In the genomic region with DNA sequence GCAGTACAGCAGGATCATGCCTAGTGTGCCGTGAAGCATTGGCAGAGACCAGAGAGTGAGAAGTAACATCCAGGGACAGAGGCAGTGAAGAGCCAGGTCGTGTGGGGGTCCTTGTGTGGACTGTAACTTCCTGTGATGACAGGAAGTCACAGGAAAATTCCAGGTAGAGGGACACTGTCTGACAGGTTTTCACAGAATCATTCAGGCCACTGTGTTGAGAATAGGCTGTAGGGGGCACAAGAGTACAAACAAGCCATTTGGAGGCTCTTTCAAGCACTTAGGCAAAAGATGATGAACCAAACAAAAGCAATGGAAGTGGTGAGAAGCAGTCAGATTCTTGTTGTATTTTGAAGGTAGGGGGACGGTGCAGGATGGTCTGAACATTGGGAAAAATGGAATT, we compare ENCODE assay signal across 8 cellular contexts. TPM values are rescaled to one million over a fixed set of nuclear protein-coding genes. Genes with fewer than 3 reads are reported as not detected.
DNase-seq lines count a peak whose midpoint lies in the region; ATAC-seq and TF ChIP-seq lines count a peak whose summit lies in the region.

No MANE protein-coding gene starts in this region.

- no peaks in the 10 kb centered on the region for H3K9me3 Mint-ChIP-seq in T-cell

- no peak overlapping the region for H3K4me3 Mint-ChIP-seq in T-cell

- H3K36me3 ChIP-seq in psoas muscle (ENCODE audit: insufficient read depth in 1 of 2, low read depth in 1 of 2) = no peaks in the 10 kb centered on the region

- H3K27me3 Mint-ChIP-seq in T-cell = no peaks in the 10 kb centered on the region

- 67 to 74% (median 73%) methylated on average over 3 of the region's 3 CpGs for WGBS in psoas muscle, 3 donors

- H3K27ac Mint-ChIP-seq in T-cell = no peak overlapping the region

- H3K4me1 ChIP-seq in psoas muscle = no peaks in the 10 kb centered on the region

- no peak overlapping the region for H3K4me3 ChIP-seq in psoas muscle

- intact Hi-C loops in psoas muscle (cut with DNase I) = loop anchor here (1.0 to 10.0 kb wide), 3 partner anchors 196 to 263 kb away; no protein-coding TSS in a partner anchor

- CTCF ChIA-PET in T-cell (lab: Charles Lee) = interaction anchor here (0.5 to 2.3 kb wide), 5 partner anchors 61 to 284 kb away, joined by 3 to 13 read pairs (median 4); no protein-coding TSS in a partner anchor

- POLR2A ChIA-PET in T-cell (lab: Charles Lee) = interaction anchor here in 1 of 2 donors (0.5 kb wide), 1 partner anchor 149 kb away, joined by 3 read pairs; no protein-coding TSS in a partner anchor

- TF ChIP-seq CTCF in GM12872 (IDR thresholded peaks at IDR 0.05; ENCODE audit: insufficient read depth, low read depth, low read length) (peak; percentile 55), psoas muscle (IDR thresholded peaks at IDR 0.05) (peak; percentile 56)

- no peak overlapping the region for H3K27ac ChIP-seq in psoas muscle

- no peaks in the 10 kb centered on the region for H3K9me3 ChIP-seq in psoas muscle

- H3K27me3 ChIP-seq in psoas muscle (ENCODE audit: insufficient read depth in 3 of 3, low read length in 2 of 3) = no peaks in the 10 kb centered on the region

- peak; percentile 36 to 78 (median 50) for ATAC-seq in T-cell (replicated peaks in 1 of 4)
- peak in 2 of 4 donors; percentile 45 to 71 for ATAC-seq in psoas muscle
- ATAC-seq in HG03457 (IDR thresholded peaks at IDR 0.05; ENCODE audit: unreplicated experiment) = no peak
- ATAC-seq in GM19455 (IDR thresholded peaks at IDR 0.05; ENCODE audit: unreplicated experiment) = no peak

- DNase-seq in AG08395 (ENCODE audit: low spot score) (peak; percentile 27), T-cell (peak in 14 of 34 experiments; percentile 4 to 34 (median 10)), glomerular visceral epithelial cell (ENCODE audit: extremely low spot score) (peak; percentile 2), psoas muscle (no peak), NOMO-1 (lab: John Stamatoyannopoulos, UW; ENCODE audit: unreplicated experiment in 2 of 2) (no peak)

- no peaks in the 10 kb centered on the region for H3K36me3 Mint-ChIP-seq in T-cell

- no peaks in the 10 kb centered on the region for H3K4me1 Mint-ChIP-seq in T-cell

RNA-seq across cellular contexts. Expression of gene N4BP2L1, which starts 46.4 kb away (rescaled TPM):
- 10 to 100 TPM; 37.7 to 59.6 (median 44.0) TPM for total RNA-seq in T-cell
- total RNA-seq in psoas muscle = 1 to 10 TPM; 2.7 to 7.3 (median 4.8) TPM
- 1 to 10 TPM; 2.7 to 3.9 (median 3.4) TPM for polyA plus RNA-seq in psoas muscle

Comparison
In these comparisons a context has a peak if more than half of its experiments do, and no peak if none do; other contexts are left out.
1. DNase-seq: peak in AG08395 (single experiment) and glomerular visceral epithelial cell (single experiment); none in psoas muscle (0 of 2) and NOMO-1 (0 of 2).
2. ATAC-seq: peak in T-cell (4 of 4); none in HG03457 (single experiment) and GM19455 (single experiment).
3. RNA of gene N4BP2L1, which starts 46.4 kb away (total RNA-seq): 37.7 to 59.6 TPM in T-cell; 2.7 to 7.3 TPM in psoas muscle; every median in the first group is over 4 times any median in the second.